8 cellular contexts compared by ENCODE assay signal in genomic region chr2:171893196-171893823, GRCh38. TPM values are rescaled to one million over a fixed set of nuclear protein-coding genes. Genes with fewer than 3 reads are reported as not detected.
DNase-seq lines count a peak whose midpoint lies in the region; ATAC-seq and TF ChIP-seq lines count a peak whose summit lies in the region.

No MANE protein-coding gene starts in this region.

- H3K4me1 Mint-ChIP-seq in activated CD4-positive, alpha-beta T cell treated with anti-CD3 and anti-CD28 coated beads for 36 hours = peaks cover 32% of the 10 kb centered on the region

- BruUV-seq in Panc1 (replicated peaks; lab: Mats Ljungman, UMichigan) = TSS peak; percentile 75

- H3K9me3 Mint-ChIP-seq in activated CD4-positive, alpha-beta T cell treated with anti-CD3 and anti-CD28 coated beads for 36 hours (ENCODE audit: low read depth) = no peaks in the 10 kb centered on the region

- peak overlapping the region; percentile 100 for H3K4me3 Mint-ChIP-seq in activated CD4-positive, alpha-beta T cell treated with anti-CD3 and anti-CD28 coated beads for 36 hours

- no peaks in the 10 kb centered on the region for H3K9me3 ChIP-seq in Panc1 (ENCODE audit: control insufficient read depth, insufficient read depth, low read depth, low read length)
- no peaks in the 10 kb centered on the region for H3K9me3 ChIP-seq in esophagus (ENCODE audit: control insufficient read depth in 2 of 2, insufficient read depth in 1 of 2, low read depth in 1 of 2, low read length in 1 of 2)

- CTCF ChIA-PET in activated CD4-positive, alpha-beta T cell treated with anti-CD3 and anti-CD28 coated beads for 36 hours (lab: Charles Lee) = interaction anchor here (0.6 to 1.6 kb wide), 5 partner anchors 8 to 209 kb away, joined by 3 to 4 read pairs (median 3); partner anchors contain the start of gene DLX2
- CTCF ChIA-PET in Panc1 (lab: Charles Lee) = no interaction called here

- H3K27ac ChIP-seq in Panc1 (ENCODE audit: low read length) = peak overlapping the region; percentile 92
- H3K27ac ChIP-seq in esophagus (ENCODE audit: low read depth in 2 of 2, low read length in 1 of 2) = peak overlapping the region; percentile 82 to 90

- DNase-seq in activated CD4-positive, alpha-beta T cell treated with anti-CD3 and anti-CD28 coated beads for 36 hours = no peak
- DNase-seq in activated CD4-positive, alpha-beta T cell treated with anti-CD3 and anti-CD28 coated beads, Interleukin-2, amount 50 U/mL, for 4 hours = no peak
- DNase-seq in Panc1 (ENCODE audit: low read depth, low spot score) = no peak
- DNase-seq in omental fat pad (ENCODE audit: low spot score) = no peak
- no peak for DNase-seq in NCI-H446 treated with DMSO at 0.1 percent for 48 hours (lab: John Stamatoyannopoulos, UW)
- no peak for DNase-seq in DMS 273 (lab: John Stamatoyannopoulos, UW; ENCODE audit: unreplicated experiment)
- DNase-seq in midbrain (lab: John Stamatoyannopoulos, UW) = no peak

- 25 to 26% methylated on average over 7 of the region's 7 CpGs for WGBS in esophagus, 2 donors

- H3K36me3 Mint-ChIP-seq in activated CD4-positive, alpha-beta T cell treated with anti-CD3 and anti-CD28 coated beads for 36 hours (ENCODE audit: low read depth) = peaks cover 24% of the 10 kb centered on the region

- H3K27me3 Mint-ChIP-seq in activated CD4-positive, alpha-beta T cell treated with anti-CD3 and anti-CD28 coated beads for 36 hours = no peaks in the 10 kb centered on the region

- ATAC-seq in activated CD4-positive, alpha-beta T cell treated with anti-CD3 and anti-CD28 coated beads for 36 hours = no peak
- no peak for ATAC-seq in Panc1
- ATAC-seq in omental fat pad (ENCODE audit: low FRiP score) = peak; percentile 26

- peak overlapping the region; percentile 98 for H3K27ac Mint-ChIP-seq in activated CD4-positive, alpha-beta T cell treated with anti-CD3 and anti-CD28 coated beads for 36 hours

- peak overlapping the region; percentile 95 to 97 for H3K4me3 ChIP-seq in Panc1 (ENCODE audit: low read depth in 2 of 2, low read length in 2 of 2)
- H3K4me3 ChIP-seq in esophagus (ENCODE audit: low read depth in 1 of 2, low read length in 2 of 2) = peak overlapping the region; percentile 77 to 79

- H3K4me1 ChIP-seq in Panc1 (ENCODE audit: control insufficient read depth, insufficient read depth, low read length) = peaks cover 7% of the 10 kb centered on the region
- peaks cover 0 to 2% of the 10 kb centered on the region in 2 donors for H3K4me1 ChIP-seq in esophagus (ENCODE audit: control insufficient read depth in 2 of 2, insufficient read depth in 2 of 2, low read length in 1 of 2)

- intact Hi-C loops in activated CD4-positive, alpha-beta T cell treated with anti-CD3 and anti-CD28 coated beads for 36 hours (cut with DNase I, micrococcal nuclease) = loop anchor here (2.0 kb wide), 2 partner anchors 105 to 459 kb away; partner anchors contain the start of genes DCAF17 (in 1 of the 2) and METAP1D (in 1 of the 2)
- intact Hi-C loops in Panc1 (cut with micrococcal nuclease; ENCODE audit: unreplicated experiment) = no loop called here

- H3K36me3 ChIP-seq in Panc1 (ENCODE audit: control insufficient read depth, insufficient read depth, low read length) = no peaks in the 10 kb centered on the region; the same call in 1 of the 2 replicates
- no peaks in the 10 kb centered on the region for H3K36me3 ChIP-seq in esophagus (ENCODE audit: control insufficient read depth in 2 of 2, insufficient read depth in 2 of 2, low read length in 1 of 2)

- in situ Hi-C loops in Panc1 (cut with HindIII; ENCODE audit: low pct_unique_long_range_greater_than_20kb, low sequenced_read_pairs) = no loop called here

- POLR2A ChIA-PET in activated CD4-positive, alpha-beta T cell treated with anti-CD3 and anti-CD28 coated beads for 36 hours (lab: Charles Lee) = interaction anchor here (1.1 to 1.2 kb wide), 2 partner anchors 29 to 30 kb away, joined by 5 read pairs; partner anchors contain the start of gene HAT1
- POLR2A ChIA-PET in Panc1 (lab: Charles Lee) = interaction anchor here (0.5 to 0.6 kb wide), 3 partner anchors 57 to 117 kb away, joined by 3 to 6 read pairs (median 5); no protein-coding TSS in a partner anchor

- TF ChIP-seq CTCF in Panc1 (IDR thresholded peaks at IDR 0.05) (no peak), omental fat pad (IDR thresholded peaks at IDR 0.05) (no peak)

- H3K27me3 ChIP-seq in Panc1 (ENCODE audit: control insufficient read depth, insufficient read depth, low read length) (no peaks in the 10 kb centered on the region), esophagus (ENCODE audit: control insufficient read depth in 1 of 2, insufficient read depth in 2 of 2, low read length in 2 of 2) (no peaks in the 10 kb centered on the region)

RNA-seq across cellular contexts. Expression of gene SLC25A12, which starts 0.7 kb away (rescaled TPM):
- 10 to 100 TPM; 19.5 to 22.4 TPM for total RNA-seq in activated CD4-positive, alpha-beta T cell treated with anti-CD3 and anti-CD28 coated beads for 36 hours
- total RNA-seq in Panc1 (2021; ENCODE audit: unreplicated experiment) (17.8 TPM), omental fat pad (10 to 100 TPM in 3 of 4 donors, 1 to 10 TPM in 1; 9.1 to 27.3 (median 17.8) TPM)
- 9.0 TPM for polyA plus RNA-seq in Panc1 (2012; ENCODE audit: insufficient read length)
- 10 to 100 TPM in 1 of 2 donors, 1 to 10 TPM in 1; 8.9 to 12.8 TPM for polyA plus RNA-seq in esophagus

RNA-seq across cellular contexts. Expression of gene HAT1, which starts 29.0 kb away (rescaled TPM):
- 10 to 100 TPM; 88.5 to 92.6 TPM for total RNA-seq in activated CD4-positive, alpha-beta T cell treated with anti-CD3 and anti-CD28 coated beads for 36 hours
- total RNA-seq in Panc1 (2021; ENCODE audit: unreplicated experiment) (74.7 TPM), omental fat pad (10 to 100 TPM; 24.9 to 40.2 (median 25.6) TPM)
- polyA plus RNA-seq in Panc1 (2012; ENCODE audit: insufficient read length) = 31.1 TPM
- polyA plus RNA-seq in esophagus = 10 to 100 TPM in 1 of 2 donors, 1 to 10 TPM in 1; 7.2 to 29.4 TPM
